8 cellular contexts compared by ENCODE assay signal in genomic region chr10:101031796-101032636, GRCh38. TPM values are rescaled to one million over a fixed set of nuclear protein-coding genes. Genes with fewer than 3 reads are reported as not detected.
A peak's percentile ranks its signal among the peaks of the same experiment; 100 is the strongest.
DNase-seq lines count a peak whose midpoint lies in the region; ATAC-seq and TF ChIP-seq lines count a peak whose summit lies in the region.

No MANE protein-coding gene starts in this region.

- in situ Hi-C loops in KBM-7 (cut with MboI; ENCODE audit: low pct_unique_long_range_greater_than_20kb, low sequenced_read_pairs): no loop called here

- H3K27me3 ChIP-seq in GM06990 (replicated peaks; ENCODE audit: control insufficient read depth, insufficient read depth, low read length): no peaks in the 10 kb centered on the region; the same call in 1 of the 2 replicates

- H3K9me3 Mint-ChIP-seq in progenitor cell of endocrine pancreas (ENCODE audit: low read depth): no peaks in the 10 kb centered on the region
- H3K9me3 Mint-ChIP-seq in type B pancreatic cell: no peaks in the 10 kb centered on the region

- peaks cover 12% of the 10 kb centered on the region for H3K27me3 Mint-ChIP-seq in T-helper 17 cell
- H3K27me3 Mint-ChIP-seq in progenitor cell of endocrine pancreas: peaks cover 73% of the 10 kb centered on the region
- peaks cover 38% of the 10 kb centered on the region for H3K27me3 Mint-ChIP-seq in type B pancreatic cell

- H3K36me3 Mint-ChIP-seq in T-helper 17 cell (ENCODE audit: low read depth) (peaks cover 3% of the 10 kb centered on the region), progenitor cell of endocrine pancreas (ENCODE audit: insufficient read depth) (no peaks in the 10 kb centered on the region), type B pancreatic cell (no peaks in the 10 kb centered on the region)

- peak; percentile 68 for ATAC-seq in T-helper 17 cell
- peak; percentile 78 for ATAC-seq in left ventricle myocardium superior
- ATAC-seq in GM18519 (IDR thresholded peaks at IDR 0.05; ENCODE audit: low FRiP score, unreplicated experiment): no peak

- DNase-seq in GM06990 (ENCODE audit: extremely low read depth, insufficient read length) (peak; percentile 55), KBM-7 (peak; percentile 44), T-helper 17 cell (peak; percentile 61 to 80 (median 80)), amygdala (lab: John Stamatoyannopoulos, UW) (peak; percentile 40 to 91 (median 78)), left ventricle myocardium superior (peak; percentile 91), progenitor cell of endocrine pancreas (ENCODE audit: low spot score, unreplicated experiment) (no peak), type B pancreatic cell (ENCODE audit: extremely low spot score, unreplicated experiment) (no peak)

- intact Hi-C loops in left ventricle myocardium superior (cut with micrococcal nuclease): no loop called here

- H3K4me3 ChIP-seq in GM06990 (replicated peaks; ENCODE audit: low read depth, low read length): peak overlapping the region; percentile 51

- no peaks in the 10 kb centered on the region for H3K36me3 ChIP-seq in GM06990 (ENCODE audit: control insufficient read depth, insufficient read depth, low read length)

- H3K4me3 Mint-ChIP-seq in T-helper 17 cell: peak overlapping the region; percentile 97
- peak overlapping the region; percentile 69 for H3K4me3 Mint-ChIP-seq in progenitor cell of endocrine pancreas (ENCODE audit: low read depth)
- peak overlapping the region; percentile 94 for H3K4me3 Mint-ChIP-seq in type B pancreatic cell

- TF ChIP-seq CTCF in GM06990 (IDR thresholded peaks at IDR 0.05; ENCODE audit: insufficient read depth, low read length, poor library complexity, severe bottlenecking): no peak
- TF ChIP-seq CTCF in progenitor cell of endocrine pancreas (IDR thresholded peaks at IDR 0.05; ENCODE audit: unreplicated experiment): no peak
- no peak for TF ChIP-seq CTCF in type B pancreatic cell (conservative IDR thresholded peaks at IDR 0.05)

- H3K27ac Mint-ChIP-seq in T-helper 17 cell (peak overlapping the region; percentile 95), progenitor cell of endocrine pancreas (peak overlapping the region; percentile 51), type B pancreatic cell (peak overlapping the region; percentile 98)

- H3K4me1 Mint-ChIP-seq in T-helper 17 cell (peaks cover 26% of the 10 kb centered on the region), progenitor cell of endocrine pancreas (ENCODE audit: low read depth) (peaks cover 22% of the 10 kb centered on the region), type B pancreatic cell (ENCODE audit: unreplicated experiment) (peaks cover 26% of the 10 kb centered on the region)

- H3K9me3 ChIP-seq in T-helper 17 cell (ENCODE audit: control insufficient read depth, low read length, poor library complexity, severe bottlenecking): no peaks in the 10 kb centered on the region

RNA-seq across cellular contexts. Expression of gene SFXN3, which starts 1.0 kb away (rescaled TPM):
- total RNA-seq in T-helper 17 cell (10 to 100 TPM; 40.8 to 51.5 TPM), left ventricle myocardium superior (11.0 TPM), progenitor cell of endocrine pancreas (4.4 and 6.1 TPM in 2 replicates), type B pancreatic cell (ENCODE audit: low replicate concordance) (15.3 and 25.7 TPM in 2 replicates)

RNA-seq across cellular contexts. Expression of gene PDZD7, which starts 1.1 kb away (rescaled TPM):
- 1 to 10 TPM in 1 of 2 donors, under 1 TPM in 1; 0.65 to 1.1 TPM for total RNA-seq in T-helper 17 cell
- 0.17 TPM for total RNA-seq in left ventricle myocardium superior
- total RNA-seq in progenitor cell of endocrine pancreas: 0.29 and 0.84 TPM in 2 replicates
- total RNA-seq in type B pancreatic cell (ENCODE audit: low replicate concordance): 1.4 and 2.0 TPM in 2 replicates

RNA-seq across cellular contexts. Expression of gene KAZALD1, which starts 29.8 kb away (rescaled TPM):
- total RNA-seq in T-helper 17 cell (not detected), left ventricle myocardium superior (7.8 TPM), progenitor cell of endocrine pancreas (1.3 and 2.0 TPM in 2 replicates), type B pancreatic cell (ENCODE audit: low replicate concordance) (6.9 and 17.1 TPM in 2 replicates)

RNA-seq across cellular contexts. Expression of gene LZTS2, which starts 32.4 kb away (rescaled TPM):
- total RNA-seq in T-helper 17 cell: 10 to 100 TPM; 16.0 to 23.4 TPM
- 44.9 TPM for total RNA-seq in left ventricle myocardium superior
- total RNA-seq in progenitor cell of endocrine pancreas: 81.1 and 83.2 TPM in 2 replicates
- 50.2 and 86.6 TPM in 2 replicates for total RNA-seq in type B pancreatic cell (ENCODE audit: low replicate concordance)

RNA-seq across cellular contexts. Expression of gene TWNK, which starts 44.7 kb away (rescaled TPM):
- total RNA-seq in T-helper 17 cell (1 to 10 TPM; 3.8 to 5.7 TPM), left ventricle myocardium superior (8.0 TPM), progenitor cell of endocrine pancreas (12.8 and 13.3 TPM in 2 replicates), type B pancreatic cell (ENCODE audit: low replicate concordance) (11.3 and 19.2 TPM in 2 replicates)

Comparison
In these comparisons a context has a peak if more than half of its experiments do, and no peak if none do; other contexts are left out.
1. DNase-seq: peak in GM06990 (single experiment), KBM-7 (single experiment), T-helper 17 cell (3 of 3), amygdala (56 of 56) and left ventricle myocardium superior (single experiment); none in progenitor cell of endocrine pancreas (single experiment) and type B pancreatic cell (single experiment).
2. Peak in every context shown above with its lines, with median percentiles within 50 percentile points of each other: H3K27ac Mint-ChIP-seq and H3K4me3 Mint-ChIP-seq.